ENCODE assay signal across 8 cellular contexts in genomic region chr2:47689118-47689517, GRCh38.
DNase-seq lines count a peak whose midpoint lies in the region; ATAC-seq and TF ChIP-seq lines count a peak whose summit lies in the region.
"Not testable (repeated sequence)": the region's sequence is repeated elsewhere in the genome, so short reads cannot be mapped to it uniquely, and the experiment has no call there.

No MANE protein-coding gene starts in this region.

- DNase-seq in DND-41; activated CD4-positive, alpha-beta memory T cell treated with anti-CD3 and anti-CD28 coated beads, Interleukin-2, amount 10 ng/mL, durations not matched to agents 7 days and 5 days: not testable (repeated sequence)
- peak; percentile 6 for DNase-seq in mesenteric fat pad (ENCODE audit: low spot score)

- peaks cover 12% of the 10 kb centered on the region for H3K4me1 ChIP-seq in DND-41 (ENCODE audit: insufficient read depth, low read length)

- peak; percentile 17; the same call in 1 of the 3 replicates for ATAC-seq in DND-41 (ENCODE audit: insufficient read depth, low read depth)
- ATAC-seq in GM18861 (IDR thresholded peaks at IDR 0.05; ENCODE audit: unreplicated experiment), result peak; percentile 44
- ATAC-seq in GM21381 (IDR thresholded peaks at IDR 0.05; ENCODE audit: unreplicated experiment), result peak; percentile 72
- peak; percentile 71 for ATAC-seq in HG02588 (IDR thresholded peaks at IDR 0.05; ENCODE audit: unreplicated experiment)
- ATAC-seq in HG03066 (IDR thresholded peaks at IDR 0.05; ENCODE audit: low read depth, unreplicated experiment), result peak; percentile 76
- ATAC-seq in HG03521 (IDR thresholded peaks at IDR 0.05; ENCODE audit: unreplicated experiment), result peak; percentile 74

- not testable (repeated sequence) for H3K9ac ChIP-seq in DND-41 (ENCODE audit: low read depth, low read length)

- not testable (repeated sequence) for H3K79me2 ChIP-seq in DND-41 (ENCODE audit: insufficient read depth, low read length)

- H3K4me3 Mint-ChIP-seq in activated CD4-positive, alpha-beta memory T cell treated with anti-CD3 and anti-CD28 coated beads, Interleukin-2, amount 10 ng/mL, durations not matched to agents 7 days and 5 days, result not testable (repeated sequence)

- not testable (repeated sequence) for H3K36me3 ChIP-seq in DND-41 (ENCODE audit: insufficient read depth, low read length)

- H4K20me1 ChIP-seq in DND-41 (ENCODE audit: insufficient read depth, low read length), result not testable (repeated sequence)

- H3K27me3 ChIP-seq in DND-41 (ENCODE audit: insufficient read depth, low read length, poor library complexity), result not testable (repeated sequence)

- not testable (repeated sequence) for H3K9me3 ChIP-seq in DND-41 (ENCODE audit: insufficient read depth, low read length, severe bottlenecking)

- H3K9me3 Mint-ChIP-seq in activated CD4-positive, alpha-beta memory T cell treated with anti-CD3 and anti-CD28 coated beads, Interleukin-2, amount 10 ng/mL, durations not matched to agents 7 days and 5 days, result not testable (repeated sequence)

- H2AFZ ChIP-seq in DND-41 (ENCODE audit: low read depth, low read length), result peak overlapping the region; percentile 30

- not testable (repeated sequence) for H3K27me3 Mint-ChIP-seq in activated CD4-positive, alpha-beta memory T cell treated with anti-CD3 and anti-CD28 coated beads, Interleukin-2, amount 10 ng/mL, durations not matched to agents 7 days and 5 days

- H3K4me3 ChIP-seq in DND-41 (ENCODE audit: low read depth in 1 of 2, low read length in 2 of 2), result not testable (repeated sequence)

- TF ChIP-seq CTCF in DND-41 (IDR thresholded peaks at IDR 0.05; ENCODE audit: borderline replicate concordance, extremely low read depth, low read length, poor library complexity, severe bottlenecking), result not testable (repeated sequence)

- peak overlapping the region; percentile 66 for H3K27ac Mint-ChIP-seq in activated CD4-positive, alpha-beta memory T cell treated with anti-CD3 and anti-CD28 coated beads, Interleukin-2, amount 10 ng/mL, durations not matched to agents 7 days and 5 days

- not testable (repeated sequence) for H3K36me3 Mint-ChIP-seq in activated CD4-positive, alpha-beta memory T cell treated with anti-CD3 and anti-CD28 coated beads, Interleukin-2, amount 10 ng/mL, durations not matched to agents 7 days and 5 days (ENCODE audit: low read depth)

- POLR2A ChIA-PET in activated CD4-positive, alpha-beta memory T cell treated with anti-CD3 and anti-CD28 coated beads, Interleukin-2, amount 10 ng/mL, durations not matched to agents 7 days and 5 days (lab: Charles Lee), result interaction anchor here (1.4 kb wide), 1 partner anchor 94 kb away, joined by 3 read pairs; the partner anchor contains the start of gene MSH6

- not testable (repeated sequence) for H3K4me2 ChIP-seq in DND-41 (ENCODE audit: insufficient read depth, low read length)

- H3K4me1 Mint-ChIP-seq in activated CD4-positive, alpha-beta memory T cell treated with anti-CD3 and anti-CD28 coated beads, Interleukin-2, amount 10 ng/mL, durations not matched to agents 7 days and 5 days, result peaks cover 15% of the 10 kb centered on the region

- H3K27ac ChIP-seq in DND-41 (ENCODE audit: low read length), result peak overlapping the region; percentile 36; the same call in 1 of the 2 replicates

- CTCF ChIA-PET in activated CD4-positive, alpha-beta memory T cell treated with anti-CD3 and anti-CD28 coated beads, Interleukin-2, amount 10 ng/mL, durations not matched to agents 7 days and 5 days (lab: Charles Lee), result not testable (repeated sequence)

Comparison
In these comparisons a context has a peak if more than half of its experiments do, and no peak if none do; other contexts are left out.
1. ATAC-seq: peak in every context shown above with its lines; median percentile 76 in HG03066; 74 in HG03521; 72 in GM21381; 71 in HG02588; 44 in GM18861; 17 in DND-41.